Comparison of ENCODE assay signal across 4 cellular contexts in genomic region chr6:21761053-21761730, GRCh38.
DNase-seq lines count a peak whose midpoint lies in the region; ATAC-seq and TF ChIP-seq lines count a peak whose summit lies in the region.
"Not testable (repeated sequence)": the region's sequence is repeated elsewhere in the genome, so short reads cannot be mapped to it uniquely, and the experiment has no call there.

No MANE protein-coding gene starts in this region.

- peak overlapping the region; percentile 80 for H2BK15ac ChIP-seq in mesenchymal stem cell (ENCODE audit: low read depth, poor library complexity, severe bottlenecking)

- H3K9me3 ChIP-seq in mesenchymal stem cell (ENCODE audit: control insufficient read depth, low read length); trophoblast cell (ENCODE audit: insufficient read depth, low read depth, low read length): not testable (repeated sequence)

- ATAC-seq in WTC11, result peak; percentile 15; the same call in 1 of the 2 replicates

- peaks cover 40% of the 10 kb centered on the region for H3K4me1 Mint-ChIP-seq in WTC11
- H3K4me1 Mint-ChIP-seq in chondrocyte (ENCODE audit: low read depth), result not testable (repeated sequence)

- not testable (repeated sequence) for H4K12ac ChIP-seq in trophoblast cell (ENCODE audit: low read depth, low read length)

- CTCF ChIA-PET in WTC11 (lab: Charles Lee), result interaction anchor here (1.2 kb wide), 1 partner anchor 8 kb away, joined by 4 read pairs; no protein-coding TSS in a partner anchor

- POLR2A ChIA-PET in WTC11 (lab: Charles Lee), result not testable (repeated sequence)

- H2AFZ ChIP-seq in mesenchymal stem cell (ENCODE audit: low read depth, low read length); trophoblast cell (ENCODE audit: insufficient read depth, low read length, poor library complexity): not testable (repeated sequence)

- H3K4ac ChIP-seq in mesenchymal stem cell (ENCODE audit: low read depth in 1 of 2, low read length in 2 of 2); trophoblast cell (ENCODE audit: low read depth, low read length): not testable (repeated sequence)

- not testable (repeated sequence) for DNase-seq in WTC11 (ENCODE audit: low spot score); mesenchymal stem cell; trophoblast cell
- DNase-seq in chondrocyte (ENCODE audit: low spot score), result peak; percentile 92

- not testable (repeated sequence) for H3K4me3 ChIP-seq in mesenchymal stem cell (ENCODE audit: insufficient read depth in 1 of 2, low read depth in 1 of 2, low read length in 2 of 2); trophoblast cell (ENCODE audit: low read depth, low read length)

- H3K23ac ChIP-seq in mesenchymal stem cell (ENCODE audit: low read length in 2 of 2); trophoblast cell (ENCODE audit: low read length): not testable (repeated sequence)

- not testable (repeated sequence) for H3K4me3 Mint-ChIP-seq in WTC11; chondrocyte (ENCODE audit: unreplicated experiment)

- H3K79me1 ChIP-seq in mesenchymal stem cell (replicated peaks; ENCODE audit: low read length, poor library complexity, severe bottlenecking); trophoblast cell (ENCODE audit: low read length): not testable (repeated sequence)

- 96% methylated on average over 36 of the region's 41 CpGs for WGBS in mesenchymal stem cell
- WGBS in trophoblast cell (ENCODE audit: extremely low coverage, insufficient coverage, insufficient read length), result no CpG with 5 or more reads among the region's 41 CpGs

- H3K9ac ChIP-seq in mesenchymal stem cell (ENCODE audit: low read length); trophoblast cell (ENCODE audit: low read length): not testable (repeated sequence)

- not testable (repeated sequence) for H3K18ac ChIP-seq in mesenchymal stem cell (ENCODE audit: low read depth in 1 of 2, low read length in 2 of 2)
- peak overlapping the region; percentile 64 for H3K18ac ChIP-seq in trophoblast cell (ENCODE audit: low read length)

- H4K91ac ChIP-seq in mesenchymal stem cell (ENCODE audit: low read length), result not testable (repeated sequence)
- peak overlapping the region; percentile 42 for H4K91ac ChIP-seq in trophoblast cell (ENCODE audit: low read depth, low read length)

- H3K36me3 ChIP-seq in mesenchymal stem cell (ENCODE audit: control insufficient read depth in 1 of 2, insufficient read depth in 2 of 2, low read depth in 1 of 2, low read length in 2 of 2); trophoblast cell (ENCODE audit: control insufficient read depth in 1 of 2, insufficient read depth in 2 of 2, low read length in 2 of 2): not testable (repeated sequence)

- H3K27me3 ChIP-seq in mesenchymal stem cell (ENCODE audit: control insufficient read depth in 1 of 2, insufficient read depth in 1 of 2, low read length in 2 of 2); trophoblast cell (ENCODE audit: insufficient read depth, low read length): not testable (repeated sequence)

- not testable (repeated sequence) for H3K14ac ChIP-seq in mesenchymal stem cell (ENCODE audit: low read length in 2 of 2); trophoblast cell (ENCODE audit: low read length)

- not testable (repeated sequence) for H3K27ac ChIP-seq in mesenchymal stem cell (ENCODE audit: low read length, poor library complexity, severe bottlenecking); trophoblast cell (ENCODE audit: low read depth, low read length)

- TF ChIP-seq CTCF in WTC11 (IDR thresholded peaks at IDR 0.05); chondrocyte (IDR thresholded peaks at IDR 0.05): not testable (repeated sequence)

- not testable (repeated sequence) for H2BK120ac ChIP-seq in mesenchymal stem cell (ENCODE audit: low read depth, low read length); trophoblast cell (ENCODE audit: insufficient read depth, low read length, poor library complexity)

- H2BK5ac ChIP-seq in mesenchymal stem cell (ENCODE audit: low read depth, low read length, poor library complexity, severe bottlenecking); trophoblast cell (ENCODE audit: low read depth, low read length, poor library complexity): not testable (repeated sequence)

- H3K9me3 Mint-ChIP-seq in WTC11; chondrocyte (ENCODE audit: low read depth): not testable (repeated sequence)

- not testable (repeated sequence) for H3K4me1 ChIP-seq in mesenchymal stem cell (ENCODE audit: control insufficient read depth, insufficient read depth, low read depth, low read length); trophoblast cell (ENCODE audit: control insufficient read depth in 1 of 2, insufficient read depth in 2 of 2, low read length in 2 of 2)

- H3K36me3 Mint-ChIP-seq in WTC11, result peaks cover 35% of the 10 kb centered on the region
- H3K36me3 Mint-ChIP-seq in chondrocyte (ENCODE audit: low read depth), result not testable (repeated sequence)

- not testable (repeated sequence) for H2AK5ac ChIP-seq in mesenchymal stem cell (ENCODE audit: low read length, severe bottlenecking); trophoblast cell (ENCODE audit: low read length)

- H3K27ac Mint-ChIP-seq in WTC11; chondrocyte (ENCODE audit: unreplicated experiment): not testable (repeated sequence)

- not testable (repeated sequence) for H2BK12ac ChIP-seq in mesenchymal stem cell (ENCODE audit: low read length in 2 of 2); trophoblast cell (ENCODE audit: low read length)

- not testable (repeated sequence) for H3K4me2 ChIP-seq in mesenchymal stem cell (ENCODE audit: low read length, poor library complexity, severe bottlenecking); trophoblast cell (ENCODE audit: low read length)

- not testable (repeated sequence) for H3K79me2 ChIP-seq in trophoblast cell (ENCODE audit: control insufficient read depth, insufficient read depth, low read length, poor library complexity)

- not testable (repeated sequence) for H3K27me3 Mint-ChIP-seq in WTC11 (ENCODE audit: low read depth); chondrocyte (ENCODE audit: low read depth)

- H4K8ac ChIP-seq in mesenchymal stem cell (ENCODE audit: low read length); trophoblast cell (ENCODE audit: low read depth, low read length): not testable (repeated sequence)
